ENCODE assay signal across 8 cellular contexts in genomic region chr2:201858781-201859180, GRCh38. TPM values are rescaled to one million over a fixed set of nuclear protein-coding genes. Genes with fewer than 3 reads are reported as not detected.
DNase-seq lines count a peak whose midpoint lies in the region; ATAC-seq lines count a peak whose summit lies in the region.
"Had no signal": no experiment of that assay in that cellular context is flagged by ENCODE, and none has a peak within 500 bp of the region (broad histone marks: within the 10 kb centered on the region; RNA-seq: fewer than 3 reads in every experiment).

No MANE protein-coding gene starts in this region.

- no peak overlapping the region for H3K9ac ChIP-seq in iPS-15b (ENCODE audit: low read depth, low read length)

- no peaks in the 10 kb centered on the region for H3K27me3 ChIP-seq in iPS-15b (ENCODE audit: control insufficient read depth, insufficient read depth, low read length)
- H3K27me3 ChIP-seq: upper lobe of left lung had no signal

- ATAC-seq in activated CD8-positive, alpha-beta T cell treated with anti-CD3 and anti-CD28 coated beads, Interleukin-2, amount 10 ng/mL, durations not matched to agents 7 days and 5 days: no peak
- ATAC-seq in HG03159 (IDR thresholded peaks at IDR 0.05; ENCODE audit: unreplicated experiment): no peak

- in situ Hi-C loops in KBM-7 (cut with MboI; ENCODE audit: low pct_unique_long_range_greater_than_20kb, low sequenced_read_pairs): no loop called here

- H3K36me3 ChIP-seq in iPS-15b (ENCODE audit: control insufficient read depth, insufficient read depth, low read length): no peaks in the 10 kb centered on the region
- H3K36me3 ChIP-seq: upper lobe of left lung had no signal

- H3K4me3 Mint-ChIP-seq in activated CD8-positive, alpha-beta T cell treated with anti-CD3 and anti-CD28 coated beads, Interleukin-2, amount 10 ng/mL, durations not matched to agents 7 days and 5 days: no peak overlapping the region

- no peaks in the 10 kb centered on the region for H3K36me3 Mint-ChIP-seq in activated CD8-positive, alpha-beta T cell treated with anti-CD3 and anti-CD28 coated beads, Interleukin-2, amount 10 ng/mL, durations not matched to agents 7 days and 5 days (ENCODE audit: low read depth)

- CTCF ChIA-PET in activated CD8-positive, alpha-beta T cell treated with anti-CD3 and anti-CD28 coated beads, Interleukin-2, amount 10 ng/mL, durations not matched to agents 7 days and 5 days (lab: Charles Lee): interaction anchor here (1.2 to 3.2 kb wide), 4 partner anchors 11 to 320 kb away, joined by 3 to 49 read pairs (median 8); no protein-coding TSS in a partner anchor

- H3K27ac Mint-ChIP-seq in activated CD8-positive, alpha-beta T cell treated with anti-CD3 and anti-CD28 coated beads, Interleukin-2, amount 10 ng/mL, durations not matched to agents 7 days and 5 days: no peak overlapping the region

- H3K27me3 Mint-ChIP-seq in activated CD8-positive, alpha-beta T cell treated with anti-CD3 and anti-CD28 coated beads, Interleukin-2, amount 10 ng/mL, durations not matched to agents 7 days and 5 days (ENCODE audit: low read depth): peaks cover 36% of the 10 kb centered on the region

- POLR2A ChIA-PET in activated CD8-positive, alpha-beta T cell treated with anti-CD3 and anti-CD28 coated beads, Interleukin-2, amount 10 ng/mL, durations not matched to agents 7 days and 5 days (lab: Charles Lee): no interaction called here

- peak; percentile 68 for DNase-seq in KBM-7
- DNase-seq in activated CD8-positive, alpha-beta T cell treated with anti-CD3 and anti-CD28 coated beads, Interleukin-2, amount 10 ng/mL, durations not matched to agents 7 days and 5 days: peak; percentile 30
- DNase-seq in stimulated activated CD4-positive, alpha-beta T cell treated with anti-CD3 and anti-CD28 coated beads, Interleukin-2, amount 100 ng/mL, for 48 hours: peak; percentile 2 to 9
- no peak for DNase-seq in NCI-H446 treated with DMSO at 0.1 percent for 48 hours (lab: John Stamatoyannopoulos, UW)
- DNase-seq in inferior parietal cortex (ENCODE audit: extremely low spot score): no peak

- peaks cover 29% of the 10 kb centered on the region for H3K4me1 ChIP-seq in iPS-15b (ENCODE audit: control insufficient read depth, insufficient read depth, low read length)

- H3K9me3 Mint-ChIP-seq in activated CD8-positive, alpha-beta T cell treated with anti-CD3 and anti-CD28 coated beads, Interleukin-2, amount 10 ng/mL, durations not matched to agents 7 days and 5 days (ENCODE audit: insufficient read depth): no peaks in the 10 kb centered on the region

- H3K9me3 ChIP-seq in iPS-15b (ENCODE audit: control insufficient read depth, insufficient read depth, low read length): no peaks in the 10 kb centered on the region
- H3K9me3 ChIP-seq: upper lobe of left lung had no signal

- peaks cover 11% of the 10 kb centered on the region for H3K4me1 Mint-ChIP-seq in activated CD8-positive, alpha-beta T cell treated with anti-CD3 and anti-CD28 coated beads, Interleukin-2, amount 10 ng/mL, durations not matched to agents 7 days and 5 days (ENCODE audit: low read depth)

- H3K4me3 ChIP-seq in iPS-15b (ENCODE audit: low read depth, low read length): peak overlapping the region; percentile 52
- H3K4me3 ChIP-seq: upper lobe of left lung had no signal

RNA-seq across cellular contexts. Expression of gene CDK15, which starts 52.4 kb away (rescaled TPM):
- not detected for total RNA-seq in activated CD8-positive, alpha-beta T cell treated with anti-CD3 and anti-CD28 coated beads, Interleukin-2, amount 10 ng/mL, durations not matched to agents 7 days and 5 days

Comparison
In these comparisons a context has a peak if more than half of its experiments do, and no peak if none do; other contexts are left out.
1. DNase-seq: peak in KBM-7 (single experiment), activated CD8-positive, alpha-beta T cell treated with anti-CD3 and anti-CD28 coated beads, Interleukin-2, amount 10 ng/mL, durations not matched to agents 7 days and 5 days (single experiment) and stimulated activated CD4-positive, alpha-beta T cell treated with anti-CD3 and anti-CD28 coated beads, Interleukin-2, amount 100 ng/mL, for 48 hours (2 of 2); none in NCI-H446 treated with DMSO at 0.1 percent for 48 hours (single experiment) and inferior parietal cortex (single experiment).